ENCODE assay signal across 14 cellular contexts in genomic region chr19:46442808-46443450, GRCh38. TPM values are rescaled to one million over a fixed set of nuclear protein-coding genes. Genes with fewer than 3 reads are reported as not detected.
DNase-seq lines count a peak whose midpoint lies in the region; ATAC-seq and TF ChIP-seq lines count a peak whose summit lies in the region.
"Had no signal": no experiment of that assay in that cellular context is flagged by ENCODE, and none has a peak within 500 bp of the region (broad histone marks: within the 10 kb centered on the region; RNA-seq: fewer than 3 reads in every experiment).

No MANE protein-coding gene starts in this region.

- H3K9me3 Mint-ChIP-seq in activated naive CD4-positive, alpha-beta T cell treated with anti-CD3 and anti-CD28 coated beads, Interleukin-2, amount 50 U/mL, for 72 hours: no peaks in the 10 kb centered on the region
- H3K9me3 Mint-ChIP-seq: activated naive CD4-positive, alpha-beta T cell treated with anti-CD3 and anti-CD28 coated beads, Interleukin-2, amount 10 ng/mL, durations not matched to agents 7 days and 5 days; stimulated activated effector memory CD8-positive, alpha-beta T cell treated with anti-CD3 and anti-CD28 coated beads, Interleukin-12 subunit alpha, Interleukin-12 subunit beta, amount 100 ng/mL, for 72 hours had no signal

- no peak overlapping the region for H3K4me3 ChIP-seq in right atrium auricular region

- H3K4me1 ChIP-seq in right atrium auricular region: peaks cover 0 to 18% of the 10 kb centered on the region in 2 donors
- H3K4me1 ChIP-seq: BE2C had no signal

- no peaks in the 10 kb centered on the region for H3K36me3 Mint-ChIP-seq in activated naive CD4-positive, alpha-beta T cell treated with anti-CD3 and anti-CD28 coated beads, Interleukin-2, amount 50 U/mL, for 72 hours
- H3K36me3 Mint-ChIP-seq: activated naive CD4-positive, alpha-beta T cell treated with anti-CD3 and anti-CD28 coated beads, Interleukin-2, amount 10 ng/mL, durations not matched to agents 7 days and 5 days; stimulated activated effector memory CD8-positive, alpha-beta T cell treated with anti-CD3 and anti-CD28 coated beads, Interleukin-12 subunit alpha, Interleukin-12 subunit beta, amount 100 ng/mL, for 72 hours had no signal

- H3K27ac ChIP-seq in right atrium auricular region: peak overlapping the region in 1 of 2 donors; percentile 4

- TF ChIP-seq CTCF in right atrium auricular region (IDR thresholded peaks at IDR 0.05): no peak

- no peaks in the 10 kb centered on the region for H3K27me3 ChIP-seq in right atrium auricular region
- H3K27me3 ChIP-seq: BE2C had no signal

- no peak for DNase-seq in Right ventricle myocardium superior
- no peak for DNase-seq in right atrium auricular region (ENCODE audit: low spot score)
- peak; percentile 75 for DNase-seq in amniotic epithelial cell (ENCODE audit: low read depth)
- peak; percentile 53 for DNase-seq in hepatic stellate cell (ENCODE audit: low spot score)
- DNase-seq in medulla oblongata (ENCODE audit: extremely low spot score): no peak
- no peak for DNase-seq in activated naive CD4-positive, alpha-beta T cell treated with anti-CD3 and anti-CD28 coated beads, Interleukin-2, amount 50 U/mL, for 72 hours (ENCODE audit: low spot score in 2 of 2)
- DNase-seq in NCI-H1105 treated with DMSO at 0.1 percent for 48 hours (lab: John Stamatoyannopoulos, UW): no peak
- DNase-seq: activated CD4-positive, alpha-beta T cell treated with anti-CD3 and anti-CD28 coated beads for 4 hours; activated naive CD4-positive, alpha-beta T cell treated with anti-CD3 and anti-CD28 coated beads, Interleukin-2, amount 10 ng/mL, durations not matched to agents 7 days and 5 days; BE2C; NCI-H1092 had no signal

- H3K36me3 ChIP-seq in right atrium auricular region: no peaks in the 10 kb centered on the region
- H3K36me3 ChIP-seq: BE2C had no signal

- ATAC-seq in Right ventricle myocardium superior (ENCODE audit: poor library complexity) (peak; percentile 45), HG03439 (IDR thresholded peaks at IDR 0.05; ENCODE audit: unreplicated experiment) (no peak)
- no peak for ATAC-seq in activated naive CD4-positive, alpha-beta T cell treated with anti-CD3 and anti-CD28 coated beads, Interleukin-2, amount 50 U/mL, for 72 hours
- ATAC-seq: stimulated activated effector memory CD8-positive, alpha-beta T cell treated with anti-CD3 and anti-CD28 coated beads, Interleukin-12 subunit alpha, Interleukin-12 subunit beta, amount 100 ng/mL, for 72 hours had no signal

- H3K27ac Mint-ChIP-seq in activated naive CD4-positive, alpha-beta T cell treated with anti-CD3 and anti-CD28 coated beads, Interleukin-2, amount 50 U/mL, for 72 hours: peak overlapping the region in 1 of 2 donors; percentile 7
- H3K27ac Mint-ChIP-seq: activated naive CD4-positive, alpha-beta T cell treated with anti-CD3 and anti-CD28 coated beads, Interleukin-2, amount 10 ng/mL, durations not matched to agents 7 days and 5 days; stimulated activated effector memory CD8-positive, alpha-beta T cell treated with anti-CD3 and anti-CD28 coated beads, Interleukin-12 subunit alpha, Interleukin-12 subunit beta, amount 100 ng/mL, for 72 hours had no signal

- intact Hi-C loops in Right ventricle myocardium superior (cut with DNase I): no loop called here

- no peaks in the 10 kb centered on the region for H3K9me3 ChIP-seq in right atrium auricular region
- H3K9me3 ChIP-seq: BE2C had no signal

RNA-seq across cellular contexts. Expression of gene PNMA8C, which starts 14.2 kb away (rescaled TPM):
- total RNA-seq in Right ventricle myocardium superior (not detected), right atrium auricular region (not detected)
- not detected for total RNA-seq in activated naive CD4-positive, alpha-beta T cell treated with anti-CD3 and anti-CD28 coated beads, Interleukin-2, amount 50 U/mL, for 72 hours
- total RNA-seq: mesenteric fat pad had no signal

RNA-seq across cellular contexts. Expression of gene PNMA8A, which starts 28.4 kb away (rescaled TPM):
- total RNA-seq in Right ventricle myocardium superior (7.3 TPM), right atrium auricular region (10 to 100 TPM in 1 of 2 donors, 1 to 10 TPM in 1; 9.9 to 16.6 TPM)
- not detected for total RNA-seq in activated naive CD4-positive, alpha-beta T cell treated with anti-CD3 and anti-CD28 coated beads, Interleukin-2, amount 50 U/mL, for 72 hours

RNA-seq across cellular contexts. Expression of gene CCDC8, which starts 29.6 kb away (rescaled TPM):
- total RNA-seq in Right ventricle myocardium superior: 28.1 TPM
- 10 to 100 TPM; 30.4 to 34.6 TPM for total RNA-seq in right atrium auricular region
- not detected for total RNA-seq in activated naive CD4-positive, alpha-beta T cell treated with anti-CD3 and anti-CD28 coated beads, Interleukin-2, amount 50 U/mL, for 72 hours

RNA-seq across cellular contexts. Expression of gene PNMA8B, which starts 52.7 kb away (rescaled TPM):
- total RNA-seq in Right ventricle myocardium superior (0.65 TPM), right atrium auricular region (1 to 10 TPM; 1.0 to 1.7 TPM)
- total RNA-seq in activated naive CD4-positive, alpha-beta T cell treated with anti-CD3 and anti-CD28 coated beads, Interleukin-2, amount 50 U/mL, for 72 hours: under 1 TPM; 0.06 to 0.43 TPM

Comparison
In these comparisons a context has a peak if more than half of its experiments do, and no peak if none do; other contexts are left out.
1. DNase-seq: peak in amniotic epithelial cell (single experiment) and hepatic stellate cell (single experiment); none in Right ventricle myocardium superior (single experiment), right atrium auricular region (single experiment), medulla oblongata (single experiment), activated naive CD4-positive, alpha-beta T cell treated with anti-CD3 and anti-CD28 coated beads, Interleukin-2, amount 50 U/mL, for 72 hours (0 of 2) and NCI-H1105 treated with DMSO at 0.1 percent for 48 hours (single experiment).
2. RNA of gene CCDC8, which starts 29.6 kb away (total RNA-seq): 30.4 to 34.6 TPM in right atrium auricular region and 28.1 TPM in Right ventricle myocardium superior (single experiment); not detected in activated naive CD4-positive, alpha-beta T cell treated with anti-CD3 and anti-CD28 coated beads, Interleukin-2, amount 50 U/mL, for 72 hours; every median in the first group is over 10 times any median in the second.